In the genomic region with DNA sequence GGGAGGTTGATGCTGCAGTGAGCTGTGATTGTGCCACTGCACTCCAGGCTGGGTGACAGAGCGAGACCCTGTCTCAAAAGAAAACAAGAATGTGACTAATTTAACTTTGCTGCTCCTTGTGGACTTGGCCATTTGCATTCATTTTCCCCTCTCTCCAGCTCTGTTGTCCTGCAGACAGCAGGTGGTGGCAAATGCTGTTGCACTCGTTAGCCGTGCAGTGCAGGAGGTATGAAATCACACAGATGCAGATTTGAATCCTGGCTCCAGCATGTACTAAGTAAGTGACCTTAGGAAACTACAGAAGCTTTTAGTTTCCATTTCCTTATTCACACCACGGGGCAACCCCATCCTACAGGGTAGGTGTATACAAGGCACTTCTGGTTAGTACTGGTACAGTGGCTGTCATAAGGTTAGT, we compare ENCODE assay signal across 1 cellular context.
A peak's percentile ranks its signal among the peaks of the same experiment; 100 is the strongest.
TF ChIP-seq lines count a peak whose summit lies in the region.

No MANE protein-coding gene starts in this region.

TF ChIP-seq in HepG2, 621 proteins besides CTCF, POLR2A, EP300 and RAD21 (continued from another document):
- TF ChIP-seq STAG1 (CRISPR knock-in tag; IDR thresholded peaks at IDR 0.05) (0 out of 2 replicates have a peak, but pooled peaks have one; percentile 10), DPF2 (CRISPR knock-in tag; IDR thresholded peaks at IDR 0.05; ENCODE audit: borderline replicate concordance, low read depth) (no peak), ZBTB34 (CRISPR knock-in tag; IDR thresholded peaks at IDR 0.05) (no peak)
- TF ChIP-seq, protein P1, sequence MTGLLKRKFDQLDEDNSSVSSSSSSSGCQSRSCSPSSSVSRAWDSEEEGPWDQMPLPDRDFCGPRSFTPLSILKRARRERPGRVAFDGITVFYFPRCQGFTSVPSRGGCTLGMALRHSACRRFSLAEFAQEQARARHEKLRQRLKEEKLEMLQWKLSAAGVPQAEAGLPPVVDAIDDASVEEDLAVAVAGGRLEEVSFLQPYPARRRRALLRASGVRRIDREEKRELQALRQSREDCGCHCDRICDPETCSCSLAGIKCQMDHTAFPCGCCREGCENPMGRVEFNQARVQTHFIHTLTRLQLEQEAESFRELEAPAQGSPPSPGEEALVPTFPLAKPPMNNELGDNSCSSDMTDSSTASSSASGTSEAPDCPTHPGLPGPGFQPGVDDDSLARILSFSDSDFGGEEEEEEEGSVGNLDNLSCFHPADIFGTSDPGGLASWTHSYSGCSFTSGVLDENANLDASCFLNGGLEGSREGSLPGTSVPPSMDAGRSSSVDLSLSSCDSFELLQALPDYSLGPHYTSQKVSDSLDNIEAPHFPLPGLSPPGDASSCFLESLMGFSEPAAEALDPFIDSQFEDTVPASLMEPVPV (CRISPR knock-in tag; IDR thresholded peaks at IDR 0.05): no peak
